Comparison of ENCODE assay signal across 7 cellular contexts in the genomic region with DNA sequence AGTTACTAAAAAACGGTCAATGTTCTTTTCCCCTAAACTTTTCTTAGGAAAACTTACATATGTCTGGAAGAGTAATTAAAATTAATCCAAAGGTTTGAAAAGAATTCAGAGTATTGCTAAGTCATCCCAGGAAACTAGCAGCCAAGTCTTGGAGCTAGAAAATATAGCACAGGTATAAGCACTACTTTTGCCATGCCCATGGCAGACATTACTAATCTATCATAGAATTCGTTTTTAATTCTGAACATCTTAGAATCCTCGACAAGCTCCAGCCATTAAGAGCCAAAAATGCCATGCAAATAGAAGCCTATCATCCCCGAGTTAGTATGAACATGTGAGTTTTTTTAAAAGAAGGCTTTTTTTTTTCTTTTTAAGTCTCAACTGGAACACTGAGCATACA.
"Had no signal": no experiment of that assay in that cellular context is flagged by ENCODE, and none has a peak within 500 bp of the region (broad histone marks: within the 10 kb centered on the region; RNA-seq: fewer than 3 reads in every experiment).

No MANE protein-coding gene starts in this region.

- H3K4me3 ChIP-seq: GM12878 had no signal

- FAIRE-seq: G401.6, GM12878, GM12891, GM18507, GM19239 had no signal

- DNase-seq: GDM1, GF-D8 had no signal

- ATAC-seq: GM12878 had no signal
